22 cellular contexts compared by ENCODE assay signal in genomic region chr13:71661921-71662320, GRCh38.
DNase-seq lines count a peak whose midpoint lies in the region; ATAC-seq and TF ChIP-seq lines count a peak whose summit lies in the region.
"Had no signal": no experiment of that assay in that cellular context is flagged by ENCODE, and none has a peak within 500 bp of the region (broad histone marks: within the 10 kb centered on the region; RNA-seq: fewer than 3 reads in every experiment).

No MANE protein-coding gene starts in this region.

- H3K36me3 ChIP-seq in PC-3 (ENCODE audit: low read depth, low read length) = no peaks in the 10 kb centered on the region
- no peaks in the 10 kb centered on the region for H3K36me3 ChIP-seq in left lung
- H3K36me3 ChIP-seq: esophagus squamous epithelium, thoracic aorta had no signal

- no peak overlapping the region for H3K9ac ChIP-seq in PC-3 (ENCODE audit: low read length)

- H3K9me3 ChIP-seq in PC-3 (ENCODE audit: low read length) (no peaks in the 10 kb centered on the region), left lung (no peaks in the 10 kb centered on the region)
- H3K9me3 ChIP-seq: Caco-2, esophagus squamous epithelium, thoracic aorta had no signal

- H4K20me1 ChIP-seq in PC-3 (ENCODE audit: low read length) = no peaks in the 10 kb centered on the region

- peak; percentile 15 for DNase-seq in HS-5 (ENCODE audit: low read depth)
- DNase-seq in PC-3 = peak; percentile 52
- DNase-seq in dermis blood vessel endothelial cell = peak; percentile 87
- DNase-seq in left lung = no peak
- no peak for DNase-seq in stimulated activated CD4-positive, alpha-beta T cell treated with anti-CD3 and anti-CD28 coated beads, Interleukin-4, amount 100 ng/mL, for 24 hours
- DNase-seq in activated CD4-positive, CD25-positive, alpha-beta regulatory T cell (lab: John Stamatoyannopoulos, UW) = no peak
- no peak for DNase-seq in activated T-cell treated with anti-CD3 and anti-CD28 coated beads, Interleukin-2, amount 50 U/mL, for 72 hours
- DNase-seq: activated CD4-positive, alpha-beta T cell treated with anti-CD3 and anti-CD28 coated beads, Interleukin-2, amount 50 U/mL, for 48 hours; activated T-cell treated with anti-CD3 and anti-CD28 coated beads, Interleukin-2, amount 50 U/mL, for 1 hour; Caco-2; dorsolateral prefrontal cortex; esophagus squamous epithelium; HCEC 1CT; hippocampal formation; KBM-7; mesenchymal stem cell; naive thymus-derived CD8-positive, alpha-beta T cell; RPMI8226 had no signal

- H3K9me2 ChIP-seq in PC-3 (replicated peaks; ENCODE audit: low read length) = no peaks in the 10 kb centered on the region

- H3K9me3 Mint-ChIP-seq in activated T-cell treated with anti-CD3 and anti-CD28 coated beads, Interleukin-2, amount 50 U/mL, for 72 hours = no peaks in the 10 kb centered on the region
- H3K9me3 Mint-ChIP-seq: activated naive CD4-positive, alpha-beta T cell treated with anti-CD3 and anti-CD28 coated beads, Interleukin-2, amount 50 U/mL, for 24 hours had no signal

- no peaks in the 10 kb centered on the region for H3K27me3 ChIP-seq in PC-3 (ENCODE audit: low read length)
- H3K27me3 ChIP-seq in left lung = no peaks in the 10 kb centered on the region
- H3K27me3 ChIP-seq: esophagus squamous epithelium had no signal

- CTCF ChIA-PET in PC-3 (lab: Charles Lee) = no interaction called here

- no peak overlapping the region for H3K4me3 ChIP-seq in PC-3 (ENCODE audit: low read length)
- H3K4me3 ChIP-seq in left lung = no peak overlapping the region
- H3K4me3 ChIP-seq: dorsolateral prefrontal cortex, thoracic aorta had no signal

- H3K79me2 ChIP-seq in PC-3 (ENCODE audit: low read length) = no peaks in the 10 kb centered on the region

- H3K4me1 ChIP-seq in PC-3 (ENCODE audit: insufficient read depth, low read length) (peaks cover 7% of the 10 kb centered on the region), left lung (no peaks in the 10 kb centered on the region)
- H3K4me1 ChIP-seq: Caco-2, esophagus squamous epithelium had no signal

- peak; percentile 89 for ATAC-seq in PC-3
- no peak for ATAC-seq in left lung
- ATAC-seq in GM18907 (IDR thresholded peaks at IDR 0.05; ENCODE audit: unreplicated experiment) = no peak
- ATAC-seq in activated T-cell treated with anti-CD3 and anti-CD28 coated beads, Interleukin-2, amount 50 U/mL, for 72 hours (replicated peaks in 1 of 2) = no peak
- ATAC-seq: naive thymus-derived CD8-positive, alpha-beta T cell had no signal

- intact Hi-C loops in PC-3 (cut with micrococcal nuclease) (loop anchor here (10.0 kb wide), 1 partner anchor 203 kb away; the partner anchor contains the start of gene DACH1), left lung (cut with DNase I) (no loop called here)

- H3F3A ChIP-seq in PC-3 (ENCODE audit: low read length, unreplicated experiment) = no peaks in the 10 kb centered on the region

- no peaks in the 10 kb centered on the region for H3K27me3 Mint-ChIP-seq in activated T-cell treated with anti-CD3 and anti-CD28 coated beads, Interleukin-2, amount 50 U/mL, for 72 hours (ENCODE audit: low read depth)
- H3K27me3 Mint-ChIP-seq: activated naive CD4-positive, alpha-beta T cell treated with anti-CD3 and anti-CD28 coated beads, Interleukin-2, amount 50 U/mL, for 24 hours; naive thymus-derived CD8-positive, alpha-beta T cell had no signal

- H3K4me2 ChIP-seq in PC-3 (ENCODE audit: low read length) = peak overlapping the region; percentile 41; the same call in 1 of the 2 replicates

- no peak for TF ChIP-seq CTCF in PC-3 (conservative IDR thresholded peaks at IDR 0.05; ENCODE audit: low read depth, low read length)
- TF ChIP-seq CTCF in left lung (IDR thresholded peaks at IDR 0.05) = no peak

- BruUV-seq in PC-3 (replicated peaks; lab: Mats Ljungman, UMichigan) = no TSS peak

- no peak overlapping the region for H3K4me3 Mint-ChIP-seq in activated T-cell treated with anti-CD3 and anti-CD28 coated beads, Interleukin-2, amount 50 U/mL, for 72 hours
- H3K4me3 Mint-ChIP-seq: activated naive CD4-positive, alpha-beta T cell treated with anti-CD3 and anti-CD28 coated beads, Interleukin-2, amount 50 U/mL, for 24 hours; naive thymus-derived CD8-positive, alpha-beta T cell had no signal

- H3K27ac Mint-ChIP-seq in activated T-cell treated with anti-CD3 and anti-CD28 coated beads, Interleukin-2, amount 50 U/mL, for 72 hours = no peak overlapping the region
- H3K27ac Mint-ChIP-seq: activated naive CD4-positive, alpha-beta T cell treated with anti-CD3 and anti-CD28 coated beads, Interleukin-2, amount 50 U/mL, for 24 hours; naive thymus-derived CD8-positive, alpha-beta T cell had no signal

- H3K27ac ChIP-seq in PC-3 (ENCODE audit: low read length) (no peak overlapping the region), left lung (peak overlapping the region; percentile 13 to 27)
- H3K27ac ChIP-seq: esophagus squamous epithelium, thoracic aorta, VCaP had no signal

- no peak overlapping the region for H2AFZ ChIP-seq in PC-3 (ENCODE audit: low read length)

- no peaks in the 10 kb centered on the region for H3K36me3 Mint-ChIP-seq in activated T-cell treated with anti-CD3 and anti-CD28 coated beads, Interleukin-2, amount 50 U/mL, for 72 hours (ENCODE audit: insufficient read depth in 2 of 2)
- H3K36me3 Mint-ChIP-seq: activated naive CD4-positive, alpha-beta T cell treated with anti-CD3 and anti-CD28 coated beads, Interleukin-2, amount 50 U/mL, for 24 hours; naive thymus-derived CD8-positive, alpha-beta T cell had no signal

- H3K4me1 Mint-ChIP-seq in activated T-cell treated with anti-CD3 and anti-CD28 coated beads, Interleukin-2, amount 50 U/mL, for 72 hours (ENCODE audit: low read depth) = no peaks in the 10 kb centered on the region
- H3K4me1 Mint-ChIP-seq: activated naive CD4-positive, alpha-beta T cell treated with anti-CD3 and anti-CD28 coated beads, Interleukin-2, amount 50 U/mL, for 24 hours; naive thymus-derived CD8-positive, alpha-beta T cell had no signal

- POLR2A ChIA-PET in PC-3 (lab: Charles Lee; ENCODE audit: unreplicated experiment) = no interaction called here

Comparison
In these comparisons a context has a peak if more than half of its experiments do, and no peak if none do; other contexts are left out.
1. DNase-seq: peak in HS-5 (single experiment), PC-3 (single experiment) and dermis blood vessel endothelial cell (single experiment); none in left lung (0 of 2), stimulated activated CD4-positive, alpha-beta T cell treated with anti-CD3 and anti-CD28 coated beads, Interleukin-4, amount 100 ng/mL, for 24 hours (single experiment), activated CD4-positive, CD25-positive, alpha-beta regulatory T cell (0 of 4) and activated T-cell treated with anti-CD3 and anti-CD28 coated beads, Interleukin-2, amount 50 U/mL, for 72 hours (0 of 2).